ENCODE assay signal across 8 cellular contexts in the genomic region with DNA sequence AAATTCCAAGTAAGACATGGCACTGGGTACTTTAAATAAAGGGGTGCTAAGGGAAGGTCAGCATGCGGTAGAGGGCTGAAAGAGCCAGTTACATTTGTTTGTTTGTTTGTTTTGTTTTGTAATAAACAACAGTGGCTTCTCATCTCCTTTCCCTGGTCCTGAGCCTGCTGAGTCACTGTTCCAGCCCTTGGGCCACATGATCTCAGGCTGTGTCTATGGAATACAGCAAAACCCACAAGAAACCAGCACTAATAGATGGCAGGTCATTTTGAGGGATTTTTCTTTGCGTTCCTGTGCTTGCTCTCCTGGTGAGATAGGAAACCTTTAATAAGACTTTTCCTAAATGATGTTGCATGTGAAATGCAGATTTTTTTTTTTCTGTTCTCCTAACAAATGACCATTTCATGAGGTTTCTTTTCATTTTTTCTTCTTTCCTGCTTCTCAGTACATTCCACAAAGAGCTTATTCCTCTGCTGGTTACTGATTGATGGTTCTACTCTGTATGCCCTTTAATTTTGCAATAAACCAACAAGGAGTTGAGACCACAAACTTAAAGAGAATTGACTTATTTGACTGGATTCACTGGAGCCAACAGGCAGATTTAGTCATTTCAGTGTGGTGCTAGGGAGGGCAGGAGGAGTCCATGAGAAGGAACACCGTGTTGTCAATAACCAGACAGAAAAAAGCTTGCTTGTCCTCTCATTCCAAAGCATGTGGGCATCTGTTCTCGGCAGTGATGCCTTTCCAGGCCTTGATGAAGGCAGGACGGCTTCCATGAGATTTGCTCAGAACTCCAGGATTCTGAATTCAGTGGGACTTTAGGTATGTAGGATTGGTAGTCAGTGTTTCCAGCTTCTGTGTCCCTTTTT.
DNase-seq lines count a peak whose midpoint lies in the region; ATAC-seq and TF ChIP-seq lines count a peak whose summit lies in the region.

No MANE protein-coding gene starts in this region.

- no peak for TF ChIP-seq CTCF in omental fat pad (IDR thresholded peaks at IDR 0.05)

- H3K4me3 ChIP-seq in adipocyte (ENCODE audit: low read length) = no peak overlapping the region

- peak; percentile 28 for ATAC-seq in left ventricle myocardium superior
- ATAC-seq in left lobe of liver = peak; percentile 77
- no peak for ATAC-seq in GM21786 (IDR thresholded peaks at IDR 0.05; ENCODE audit: unreplicated experiment)
- ATAC-seq in omental fat pad (ENCODE audit: low FRiP score) = no peak
- no peak for ATAC-seq in GM18520 (IDR thresholded peaks at IDR 0.05; ENCODE audit: unreplicated experiment)

- H3K9ac ChIP-seq in adipocyte (ENCODE audit: low read length) = no peak overlapping the region

- no peaks in the 10 kb centered on the region for H3K9me3 ChIP-seq in adipocyte (ENCODE audit: control insufficient read depth, low read length)

- H3K4me1 ChIP-seq in adipocyte (ENCODE audit: control insufficient read depth, insufficient read depth, low read length) = peaks cover 27% of the 10 kb centered on the region

- intact Hi-C loops in left ventricle myocardium superior (cut with micrococcal nuclease) (no loop called here), cardiac septum (cut with DNase I) (no loop called here)

- no peaks in the 10 kb centered on the region for H3K36me3 ChIP-seq in adipocyte (ENCODE audit: control insufficient read depth, insufficient read depth, low read length, severe bottlenecking)

- no peak for DNase-seq in left ventricle myocardium superior
- DNase-seq in cardiac septum (ENCODE audit: low spot score) = no peak
- peak; percentile 76 for DNase-seq in adipocyte (ENCODE audit: low read depth)
- no peak for DNase-seq in left lobe of liver (ENCODE audit: low spot score)
- DNase-seq in NOMO-1 (lab: John Stamatoyannopoulos, UW; ENCODE audit: unreplicated experiment in 2 of 2) = no peak
- DNase-seq in omental fat pad (ENCODE audit: low spot score) = no peak

- no peaks in the 10 kb centered on the region for H3K27me3 ChIP-seq in adipocyte (replicated peaks; ENCODE audit: control insufficient read depth, insufficient read depth, low read length)

Comparison
In these comparisons a context has a peak if more than half of its experiments do, and no peak if none do; other contexts are left out.
1. ATAC-seq: peak in left ventricle myocardium superior (single experiment) and left lobe of liver (single experiment); none in GM21786 (single experiment), omental fat pad (single experiment) and GM18520 (single experiment).